Comparison of ENCODE assay signal across 13 cellular contexts in the genomic region with DNA sequence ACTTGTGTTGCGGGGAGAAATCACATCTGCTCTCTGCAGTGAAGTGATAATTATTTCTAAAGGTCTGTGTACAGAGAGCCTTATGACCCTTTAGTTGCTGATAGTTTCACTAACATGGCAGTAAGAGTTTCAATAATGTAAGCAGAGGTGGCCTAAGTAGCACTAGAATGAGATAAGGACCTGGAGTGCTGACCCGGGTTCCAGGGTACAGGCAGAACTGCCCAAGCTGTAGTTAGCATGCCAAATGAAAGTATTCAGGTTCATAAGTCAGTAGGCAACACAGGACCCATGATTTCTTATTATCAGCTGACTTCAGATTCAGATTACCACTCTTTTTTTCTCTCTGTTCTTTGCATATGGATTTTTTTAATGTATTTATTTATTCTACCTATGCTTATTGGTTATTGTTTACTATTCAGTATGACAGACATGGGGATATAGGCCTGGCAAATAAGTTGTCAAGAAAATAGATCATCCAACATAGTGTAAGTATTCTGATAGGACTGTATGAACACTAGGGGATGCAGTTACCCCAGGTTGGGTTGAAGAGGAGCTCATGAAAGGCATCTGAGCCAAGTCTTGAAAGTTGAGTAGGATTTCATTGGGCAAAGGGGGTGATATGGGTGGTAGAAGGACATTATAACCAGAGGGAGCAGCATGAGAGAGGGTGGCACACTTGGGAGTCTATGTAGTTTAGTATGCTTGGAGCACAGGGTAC.
DNase-seq lines count a peak whose midpoint lies in the region; ATAC-seq and TF ChIP-seq lines count a peak whose summit lies in the region.
"Had no signal": no experiment of that assay in that cellular context is flagged by ENCODE, and none has a peak within 500 bp of the region (broad histone marks: within the 10 kb centered on the region; RNA-seq: fewer than 3 reads in every experiment).

No MANE protein-coding gene starts in this region.

- H3K27me3 Mint-ChIP-seq in MCF 10A (ENCODE audit: insufficient read depth, unreplicated experiment) (no peaks in the 10 kb centered on the region), endothelial cell (ENCODE audit: unreplicated experiment) (peaks cover 4% of the 10 kb centered on the region), type B pancreatic cell (peaks cover 5% of the 10 kb centered on the region)
- H3K27me3 Mint-ChIP-seq: activated naive CD8-positive, alpha-beta T cell had no signal

- H3K9me3 Mint-ChIP-seq in MCF 10A (ENCODE audit: unreplicated experiment) (no peaks in the 10 kb centered on the region), endothelial cell (ENCODE audit: unreplicated experiment) (no peaks in the 10 kb centered on the region), type B pancreatic cell (peaks cover 6% of the 10 kb centered on the region)

- no peak overlapping the region for H2AFZ ChIP-seq in mammary epithelial cell (ENCODE audit: low read depth, low read length)

- H3K79me2 ChIP-seq in mammary epithelial cell (ENCODE audit: insufficient read depth, low read length), result no peaks in the 10 kb centered on the region

- H3K9ac ChIP-seq in mammary epithelial cell (ENCODE audit: insufficient read depth, low read length), result no peak overlapping the region

- H3K27me3 ChIP-seq in mammary epithelial cell (ENCODE audit: insufficient read depth, low read length), result peaks cover 3% of the 10 kb centered on the region

- no peaks in the 10 kb centered on the region for H3K36me3 Mint-ChIP-seq in MCF 10A (ENCODE audit: insufficient read depth, unreplicated experiment)
- H3K36me3 Mint-ChIP-seq in endothelial cell (ENCODE audit: low read depth, unreplicated experiment), result no peaks in the 10 kb centered on the region
- H3K36me3 Mint-ChIP-seq in type B pancreatic cell, result no peaks in the 10 kb centered on the region
- H3K36me3 Mint-ChIP-seq: activated naive CD8-positive, alpha-beta T cell; stimulated activated effector memory CD8-positive, alpha-beta T cell treated with anti-CD3 and anti-CD28 coated beads, Interleukin-12 subunit alpha, Interleukin-12 subunit beta, amount 100 ng/mL, for 72 hours had no signal

- CTCF ChIA-PET in mammary epithelial cell (lab: Charles Lee; ENCODE audit: low non-redundant PET), result interaction anchor here (0.5 kb wide), 1 partner anchor 239 kb away, joined by 3 read pairs; no protein-coding TSS in a partner anchor
- CTCF ChIA-PET in MCF 10A (lab: Yijun Ruan, JAX), result interaction anchor here (1.0 to 1.1 kb wide), 2 partner anchors 25 to 337 kb away, joined by 3 read pairs; no protein-coding TSS in a partner anchor

- BruUV-seq in mammary epithelial cell (replicated peaks; lab: Mats Ljungman, UMichigan) (no TSS peak), MCF 10A (replicated peaks; lab: Mats Ljungman, UMichigan) (no TSS peak)

- peaks cover 9% of the 10 kb centered on the region for H3K4me1 Mint-ChIP-seq in MCF 10A (ENCODE audit: insufficient read depth, unreplicated experiment)
- H3K4me1 Mint-ChIP-seq in endothelial cell (ENCODE audit: unreplicated experiment), result peaks cover 21% of the 10 kb centered on the region
- H3K4me1 Mint-ChIP-seq in type B pancreatic cell (ENCODE audit: unreplicated experiment), result no peaks in the 10 kb centered on the region
- H3K4me1 Mint-ChIP-seq: stimulated activated effector memory CD8-positive, alpha-beta T cell treated with anti-CD3 and anti-CD28 coated beads, Interleukin-12 subunit alpha, Interleukin-12 subunit beta, amount 100 ng/mL, for 72 hours had no signal

- no peak overlapping the region for H3K4me3 ChIP-seq in mammary epithelial cell (replicated peaks in 1 of 3; ENCODE audit: insufficient read depth in 1 of 3, low read depth in 2 of 3, low read length in 3 of 3)

- POLR2A ChIA-PET in MCF 10A (lab: Yijun Ruan, JAX), result interaction anchor here (0.7 kb wide), 1 partner anchor 235 kb away, joined by 3 read pairs; no protein-coding TSS in a partner anchor

- H3K27ac Mint-ChIP-seq in MCF 10A (ENCODE audit: low read depth, unreplicated experiment) (no peak overlapping the region), endothelial cell (ENCODE audit: unreplicated experiment) (peak overlapping the region; percentile 39), type B pancreatic cell (peak overlapping the region; percentile 12)
- H3K27ac Mint-ChIP-seq: activated naive CD8-positive, alpha-beta T cell; stimulated activated effector memory CD8-positive, alpha-beta T cell treated with anti-CD3 and anti-CD28 coated beads, Interleukin-12 subunit alpha, Interleukin-12 subunit beta, amount 100 ng/mL, for 72 hours had no signal

- DNase-seq in mammary epithelial cell, result no peak
- DNase-seq in MCF 10A (ENCODE audit: unreplicated experiment), result no peak
- peak; percentile 45 for DNase-seq in NCI-H1417 treated with DMSO at 0.1 percent for 48 hours (lab: John Stamatoyannopoulos, UW)
- DNase-seq in endothelial cell (ENCODE audit: low spot score), result no peak
- DNase-seq in type B pancreatic cell (ENCODE audit: extremely low spot score, unreplicated experiment), result no peak
- DNase-seq in AG20443 (ENCODE audit: low spot score), result no peak
- DNase-seq in central memory CD4-positive, alpha-beta T cell, result no peak
- DNase-seq: NK-92 treated with Interleukin-12 subunit alpha and Interleukin-12 subunit beta, amount 100 ng/mL, for 24 hours; stimulated activated CD4-positive, alpha-beta T cell treated with anti-CD3 and anti-CD28 coated beads, Interleukin-2, amount 100 ng/mL, for 48 hours had no signal

- peak overlapping the region; percentile 5 for H3K27ac ChIP-seq in mammary epithelial cell (ENCODE audit: insufficient read depth, low read depth, low read length)

- H3K4me2 ChIP-seq in mammary epithelial cell (ENCODE audit: insufficient read depth, low read depth, low read length), result no peak overlapping the region

- H3K4me1 ChIP-seq in mammary epithelial cell (ENCODE audit: insufficient read depth, low read length), result peaks cover 18% of the 10 kb centered on the region

- H3K9me3 ChIP-seq in mammary epithelial cell (replicated peaks; ENCODE audit: insufficient read depth, low read length), result no peaks in the 10 kb centered on the region

- ATAC-seq in GM18858 (IDR thresholded peaks at IDR 0.05; ENCODE audit: unreplicated experiment), result no peak
- ATAC-seq: activated CD4-positive, CD25-positive, alpha-beta regulatory T cell treated with anti-CD3 and anti-CD28 coated beads, Interleukin-2, amount 50 U/mL, for 24 hours; stimulated activated effector memory CD8-positive, alpha-beta T cell treated with anti-CD3 and anti-CD28 coated beads, Interleukin-12 subunit alpha, Interleukin-12 subunit beta, amount 100 ng/mL, for 72 hours had no signal

- H3K4me3 Mint-ChIP-seq in MCF 10A (ENCODE audit: unreplicated experiment) (no peak overlapping the region), endothelial cell (ENCODE audit: unreplicated experiment) (no peak overlapping the region), type B pancreatic cell (no peak overlapping the region)
- H3K4me3 Mint-ChIP-seq: activated naive CD8-positive, alpha-beta T cell; stimulated activated effector memory CD8-positive, alpha-beta T cell treated with anti-CD3 and anti-CD28 coated beads, Interleukin-12 subunit alpha, Interleukin-12 subunit beta, amount 100 ng/mL, for 72 hours had no signal

- H4K20me1 ChIP-seq in mammary epithelial cell (ENCODE audit: insufficient read depth, low read length), result no peaks in the 10 kb centered on the region

- dilution Hi-C loops in mammary epithelial cell (cut with HindIII; ENCODE audit: low sequenced_read_pairs), result no loop called here

- WGBS in mammary epithelial cell (ENCODE audit: low coverage, missing lambda C conversion rate), result 95% methylated on average over 2 of the region's 2 CpGs

- intact Hi-C loops in mammary epithelial cell (cut with micrococcal nuclease), result loop anchor here (5.0 kb wide), 1 partner anchor 97 kb away; no protein-coding TSS in a partner anchor
- intact Hi-C loops in MCF 10A (cut with micrococcal nuclease), result loop anchor here (10.0 kb wide), 1 partner anchor 94 kb away; no protein-coding TSS in a partner anchor

- H3K36me3 ChIP-seq in mammary epithelial cell (ENCODE audit: insufficient read depth, low read length), result no peaks in the 10 kb centered on the region

- in situ Hi-C loops in mammary epithelial cell (cut with MboI; ENCODE audit: low sequenced_read_pairs in 2 of 2), result no loop called here

- TF ChIP-seq CTCF in mammary epithelial cell (conservative IDR thresholded peaks at IDR 0.05 in 1 of 2, IDR thresholded peaks at IDR 0.05 in 1 of 2; ENCODE audit: extremely low read depth in 1 of 2, insufficient read depth in 1 of 2, low read depth in 1 of 2, low read length in 2 of 2) (peak in 1 of 2 donors; percentile 38), MCF 10A (IDR thresholded peaks at IDR 0.05; ENCODE audit: unreplicated experiment) (no peak), endothelial cell (IDR thresholded peaks at IDR 0.05; ENCODE audit: unreplicated experiment) (no peak), type B pancreatic cell (conservative IDR thresholded peaks at IDR 0.05) (no peak)
